ENCODE assay signal across 8 cellular contexts in genomic region chr22:50271519-50271970, GRCh38. TPM values are rescaled to one million over a fixed set of nuclear protein-coding genes. Genes with fewer than 3 reads are reported as not detected.
DNase-seq lines count a peak whose midpoint lies in the region; ATAC-seq and TF ChIP-seq lines count a peak whose summit lies in the region.

No MANE protein-coding gene starts in this region.

- TF ChIP-seq CTCF in PC-9 (conservative IDR thresholded peaks at IDR 0.05) = 0 out of 2 replicates have a peak, but pooled peaks have one; percentile 30
- TF ChIP-seq CTCF in heart right ventricle (IDR thresholded peaks at IDR 0.05) = peak in 5 of 9 donors; percentile 24 to 52 (median 39)
- TF ChIP-seq CTCF in retinal pigment epithelial cell (conservative IDR thresholded peaks at IDR 0.05; ENCODE audit: low read depth, low read length) = no peak

- H4K20me1 ChIP-seq in BLaER1 = peaks cover 50% of the 10 kb centered on the region
- peaks cover 20% of the 10 kb centered on the region for H4K20me1 ChIP-seq in PC-9 (ENCODE audit: insufficient read depth)

- H3K4me2 ChIP-seq in BLaER1 (peak overlapping the region; percentile 99), PC-9 (peak overlapping the region; percentile 100)

- CTCF ChIA-PET in PC-9 (lab: Charles Lee) = interaction anchor here (0.5 to 1.2 kb wide), 2 partner anchors 32 to 53 kb away, joined by 5 to 8 read pairs; no protein-coding TSS in a partner anchor

- H3K9me2 ChIP-seq in PC-9 (ENCODE audit: insufficient read depth) = no peaks in the 10 kb centered on the region

- intact Hi-C loops in PC-9 (cut with micrococcal nuclease; ENCODE audit: unreplicated experiment) = loop anchor here (5.0 kb wide), 2 partner anchors 36 to 71 kb away; partner anchors contain the start of genes PLXNB2 and PPP6R2
- intact Hi-C loops in heart right ventricle (cut with DNase I) = loop anchor here in 4 of 10 donors (2.0 to 5.0 kb wide), 3 partner anchors 36 to 71 kb away; partner anchors contain the start of genes PPP6R2 (in 3 of the 4), DENND6B (in 1 of the 4) and PLXNB2 (in 1 of the 4)

- H3K9ac ChIP-seq in BLaER1 = peak overlapping the region; percentile 76; the same call in 1 of the 2 replicates

- DNase-seq in HAP-1 (ENCODE audit: low spot score in 2 of 2) (peak; percentile 71 to 90), PC-9 (peak in 1 of 2 experiments; percentile 73), heart right ventricle (peak; percentile 67 to 79), retinal pigment epithelial cell (ENCODE audit: low read depth) (no peak), NCI-H187 treated with DMSO at 0.1 percent for 48 hours (lab: John Stamatoyannopoulos, UW) (no peak)
- DNase-seq in activated naive CD4-positive, alpha-beta T cell treated with anti-CD3 and anti-CD28 coated beads, Interleukin-2, amount 50 U/mL, for 72 hours (ENCODE audit: low spot score in 2 of 2) = peak in 1 of 2 donors; percentile 73

- H3K27me3 ChIP-seq in BLaER1 = no peaks in the 10 kb centered on the region
- no peaks in the 10 kb centered on the region for H3K27me3 ChIP-seq in HAP-1 (ENCODE audit: low read depth)
- no peaks in the 10 kb centered on the region for H3K27me3 ChIP-seq in PC-9 (ENCODE audit: insufficient read depth, low read depth)
- peaks cover 0 to 62% (median 0%) of the 10 kb centered on the region in 7 donors for H3K27me3 ChIP-seq in heart right ventricle

- in situ Hi-C loops in HAP-1 (cut with MboI; ENCODE audit: low sequenced_read_pairs) = loop anchor here (10.0 kb wide), 1 partner anchor 53 kb away; the partner anchor contains the start of gene DENND6B

- H3K27ac ChIP-seq in BLaER1 (0 out of 2 replicates have a peak overlapping the region, but pooled peaks have one; percentile 18), PC-9 (no peak overlapping the region), heart right ventricle (peak overlapping the region in 9 of 10 donors; percentile 61 to 86 (median 82))

- peaks cover 63% of the 10 kb centered on the region for H3F3A ChIP-seq in PC-9 (ENCODE audit: insufficient read depth, low read depth)

- H3K9me3 ChIP-seq in BLaER1 (peaks cover 9% of the 10 kb centered on the region; the same call in 1 of the 2 replicates), HAP-1 (no peaks in the 10 kb centered on the region), PC-9 (ENCODE audit: insufficient read depth, low read depth) (no peaks in the 10 kb centered on the region), heart right ventricle (no peaks in the 10 kb centered on the region)

- no peaks in the 10 kb centered on the region for H3K36me3 Mint-ChIP-seq in activated naive CD4-positive, alpha-beta T cell treated with anti-CD3 and anti-CD28 coated beads, Interleukin-2, amount 50 U/mL, for 72 hours

- no peaks in the 10 kb centered on the region for H3K79me2 ChIP-seq in PC-9 (ENCODE audit: low read depth)

- peak overlapping the region; percentile 72 for H3K4me3 ChIP-seq in BLaER1
- peak overlapping the region; percentile 44 for H3K4me3 ChIP-seq in HAP-1
- H3K4me3 ChIP-seq in PC-9 = peak overlapping the region; percentile 82
- peak overlapping the region; percentile 26 to 75 (median 58) for H3K4me3 ChIP-seq in heart right ventricle
- H3K4me3 ChIP-seq in retinal pigment epithelial cell (ENCODE audit: low read length) = peak overlapping the region; percentile 19

- 1% methylated on average over 45 of the region's 45 CpGs for WGBS in heart right ventricle, 2 donors

- peak; percentile 10 to 50 for ATAC-seq in activated naive CD4-positive, alpha-beta T cell treated with anti-CD3 and anti-CD28 coated beads, Interleukin-2, amount 50 U/mL, for 72 hours
- ATAC-seq in heart right ventricle = peak; percentile 17 to 65 (median 42)
- ATAC-seq in HG02610 (IDR thresholded peaks at IDR 0.05; ENCODE audit: unreplicated experiment) = no peak

- no peak overlapping the region for H3K27ac Mint-ChIP-seq in activated naive CD4-positive, alpha-beta T cell treated with anti-CD3 and anti-CD28 coated beads, Interleukin-2, amount 50 U/mL, for 72 hours

- 0 out of 2 replicates have a peak overlapping the region, but pooled peaks have one; percentile 7 for H2AFZ ChIP-seq in PC-9

- H3K4me1 ChIP-seq in BLaER1 (peaks cover 73% of the 10 kb centered on the region), HAP-1 (peaks cover 10% of the 10 kb centered on the region), PC-9 (replicated peaks; ENCODE audit: insufficient read depth) (peaks cover 47% of the 10 kb centered on the region), heart right ventricle (peaks cover 19 to 66% (median 53%) of the 10 kb centered on the region in 9 donors)

- no TSS peak for BruUV-seq in PC-9 (replicated peaks; lab: Mats Ljungman, UMichigan)

- H3K9me3 Mint-ChIP-seq in activated naive CD4-positive, alpha-beta T cell treated with anti-CD3 and anti-CD28 coated beads, Interleukin-2, amount 50 U/mL, for 72 hours = no peaks in the 10 kb centered on the region

- H3K36me3 ChIP-seq in BLaER1 = peaks cover 28% of the 10 kb centered on the region
- peaks cover 15% of the 10 kb centered on the region for H3K36me3 ChIP-seq in HAP-1 (replicated peaks)
- peaks cover 18% of the 10 kb centered on the region for H3K36me3 ChIP-seq in PC-9 (ENCODE audit: low read depth)
- peaks cover 0 to 22% (median 11%) of the 10 kb centered on the region in 9 donors for H3K36me3 ChIP-seq in heart right ventricle

- POLR2A ChIA-PET in PC-9 (lab: Charles Lee; ENCODE audit: unreplicated experiment) = interaction anchor here (0.6 kb wide), 1 partner anchor 58 kb away, joined by 3 read pairs; no protein-coding TSS in a partner anchor

RNA-seq across cellular contexts. Expression of gene MAPK11, which starts 1.4 kb away (rescaled TPM):
- total RNA-seq in PC-9 (2021) (5.5 and 10.0 TPM in 2 replicates), heart right ventricle (10 to 100 TPM in 2 of 10 donors, 1 to 10 TPM in 8; 4.3 to 11.3 (median 7.1) TPM)
- total RNA-seq in activated naive CD4-positive, alpha-beta T cell treated with anti-CD3 and anti-CD28 coated beads, Interleukin-2, amount 50 U/mL, for 72 hours = 10 to 100 TPM; 15.6 to 25.7 TPM
- 10 to 100 TPM; 11.6 to 18.0 TPM for polyA plus RNA-seq in heart right ventricle

RNA-seq across cellular contexts. Expression of gene MAPK12, which starts 10.1 kb away (rescaled TPM):
- total RNA-seq in PC-9 (2021) = 48.5 and 61.1 TPM in 2 replicates
- 10 to 100 TPM in 1 of 2 donors, 1 to 10 TPM in 1; 7.1 to 14.2 TPM for total RNA-seq in activated naive CD4-positive, alpha-beta T cell treated with anti-CD3 and anti-CD28 coated beads, Interleukin-2, amount 50 U/mL, for 72 hours
- 10 to 100 TPM; 10.6 to 21.9 (median 16.1) TPM for total RNA-seq in heart right ventricle
- 10 to 100 TPM; 14.8 to 23.0 TPM for polyA plus RNA-seq in heart right ventricle

RNA-seq across cellular contexts. Expression of gene HDAC10, which starts 20.5 kb away (rescaled TPM):
- total RNA-seq in PC-9 (2021) (80.5 and 101 TPM in 2 replicates), heart right ventricle (10 to 100 TPM in 6 of 10 donors, 1 to 10 TPM in 4; 7.1 to 16.7 (median 10.3) TPM)
- total RNA-seq in activated naive CD4-positive, alpha-beta T cell treated with anti-CD3 and anti-CD28 coated beads, Interleukin-2, amount 50 U/mL, for 72 hours = 10 to 100 TPM; 43.7 to 67.3 TPM
- 10 to 100 TPM in 1 of 2 donors, 1 to 10 TPM in 1; 7.9 to 20.3 TPM for polyA plus RNA-seq in heart right ventricle

RNA-seq across cellular contexts. Expression of gene TUBGCP6, which starts 26.7 kb away (rescaled TPM):
- total RNA-seq in PC-9 (2021) (31.3 and 34.8 TPM in 2 replicates), heart right ventricle (10 to 100 TPM; 15.5 to 23.3 (median 18.5) TPM)
- 10 to 100 TPM; 49.6 to 50.9 TPM for total RNA-seq in activated naive CD4-positive, alpha-beta T cell treated with anti-CD3 and anti-CD28 coated beads, Interleukin-2, amount 50 U/mL, for 72 hours
- polyA plus RNA-seq in heart right ventricle = 10 to 100 TPM; 14.2 to 40.7 TPM

RNA-seq across cellular contexts. Expression of gene PLXNB2, which starts 35.9 kb away (rescaled TPM):
- total RNA-seq in PC-9 (2021) (250 and 260 TPM in 2 replicates), heart right ventricle (100 to 1,000 TPM in 1 of 10 donors, 10 to 100 TPM in 9; 43.0 to 101 (median 57.8) TPM)
- 10 to 100 TPM; 10.3 to 13.1 TPM for total RNA-seq in activated naive CD4-positive, alpha-beta T cell treated with anti-CD3 and anti-CD28 coated beads, Interleukin-2, amount 50 U/mL, for 72 hours
- polyA plus RNA-seq in heart right ventricle = 10 to 100 TPM; 33.5 to 71.0 TPM

Comparison
In these comparisons a context has a peak if more than half of its experiments do, and no peak if none do; other contexts are left out.
1. H3K4me3 ChIP-seq: peak in every context shown above with its lines; median percentile 82 in PC-9; 72 in BLaER1; 58 in heart right ventricle; 44 in HAP-1; 19 in retinal pigment epithelial cell.
2. DNase-seq: peak in HAP-1 (2 of 2) and heart right ventricle (2 of 2); none in retinal pigment epithelial cell (single experiment) and NCI-H187 treated with DMSO at 0.1 percent for 48 hours (single experiment).